8 cellular contexts compared by ENCODE assay signal in the genomic region with DNA sequence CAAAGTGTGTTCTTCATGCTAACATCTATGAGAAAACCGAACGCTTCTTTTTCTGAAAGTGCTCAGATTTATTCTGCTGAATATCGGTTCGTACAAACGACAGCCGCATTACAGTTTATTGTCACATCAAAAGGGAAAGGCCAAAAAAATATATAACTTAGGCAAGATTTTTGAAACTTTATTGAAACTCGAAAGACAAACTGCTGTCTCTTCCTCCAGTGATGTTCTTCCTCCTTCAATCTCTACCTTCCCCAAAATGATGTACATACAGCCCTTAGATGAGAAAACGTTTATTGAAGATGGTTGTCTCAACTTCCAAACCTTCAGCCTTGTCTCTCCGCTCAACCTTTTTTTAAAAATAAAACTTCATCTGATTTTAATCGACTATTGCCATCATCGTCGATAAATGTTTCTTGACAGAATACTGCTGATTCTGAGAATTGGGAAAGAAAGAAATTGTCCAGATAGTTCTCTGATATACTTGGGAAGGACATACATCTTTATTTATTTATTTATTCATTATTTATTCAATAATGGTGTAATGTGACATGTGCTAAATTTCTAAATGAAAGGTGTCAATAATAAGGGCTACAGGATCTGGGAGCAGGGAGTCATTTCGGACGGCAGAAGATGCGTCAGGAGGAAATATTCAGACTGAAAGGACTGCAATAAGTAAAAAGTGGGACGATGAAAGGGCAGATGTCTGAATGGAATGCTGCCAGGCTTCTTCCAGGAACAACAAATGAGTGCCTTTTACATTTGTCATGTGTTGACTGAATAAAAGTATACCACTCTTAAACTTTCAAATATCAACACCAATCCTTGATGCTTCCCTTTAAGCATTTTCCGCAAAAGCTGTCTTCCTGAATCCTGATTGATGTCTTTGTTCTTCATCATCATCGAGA. TPM values are rescaled to one million over a fixed set of nuclear protein-coding genes. Genes with fewer than 3 reads are reported as not detected.
A peak's percentile ranks its signal among the peaks of the same experiment; 100 is the strongest.
DNase-seq lines count a peak whose midpoint lies in the region; FAIRE-seq and TF ChIP-seq lines count a peak whose summit lies in the region.

No MANE protein-coding gene starts in this region.

- H3K36me3 ChIP-seq in A673 (ENCODE audit: insufficient read depth, low read length, poor library complexity, severe bottlenecking) (no peaks in the 10 kb centered on the region), HUES48 (ENCODE audit: control insufficient read depth, insufficient read depth, low read length) (0 out of 2 replicates have a peak, but pooled peaks cover 7% of the 10 kb centered on the region), breast epithelium (no peaks in the 10 kb centered on the region), mucosa of rectum (ENCODE audit: control insufficient read depth in 2 of 2, insufficient read depth in 2 of 2, low read length in 2 of 2) (no peaks in the 10 kb centered on the region)

- POLR2A ChIA-PET in A673 (lab: Charles Lee; ENCODE audit: low non-redundant PET): no interaction called here

- H3K4me1 ChIP-seq in A673 (ENCODE audit: insufficient read depth, low read length, poor library complexity, severe bottlenecking) (no peaks in the 10 kb centered on the region), HUES48 (ENCODE audit: control insufficient read depth, insufficient read depth, low read length) (peaks cover 32% of the 10 kb centered on the region), breast epithelium (peaks cover 0 to 4% of the 10 kb centered on the region in 2 donors), mucosa of rectum (ENCODE audit: control insufficient read depth in 2 of 2, insufficient read depth in 2 of 2, low read length in 2 of 2) (peaks cover 4 to 8% of the 10 kb centered on the region in 2 donors)

- FAIRE-seq in HTR-8/SVneo (lab: Jason Lieb, UNC): no peak

- H3K27me3 ChIP-seq in A673 (replicated peaks; ENCODE audit: insufficient read depth, low read depth, low read length, poor library complexity): no peaks in the 10 kb centered on the region
- H3K27me3 ChIP-seq in HUES48 (ENCODE audit: control insufficient read depth, insufficient read depth, low read length): no peaks in the 10 kb centered on the region
- no peaks in the 10 kb centered on the region for H3K27me3 ChIP-seq in breast epithelium
- H3K27me3 ChIP-seq in mucosa of rectum (ENCODE audit: control insufficient read depth in 2 of 2, insufficient read depth in 2 of 2, low read length in 2 of 2): no peaks in the 10 kb centered on the region

- DNase-seq in A673 (ENCODE audit: low spot score) (no peak), breast epithelium (ENCODE audit: low spot score in 2 of 2) (no peak), NCI-H526 treated with DMSO at 0.1 percent for 48 hours (lab: John Stamatoyannopoulos, UW) (no peak), NCI-H2227 (lab: John Stamatoyannopoulos, UW; ENCODE audit: unreplicated experiment) (no peak), HTR-8/SVneo (ENCODE audit: insufficient read length, low spot score) (no peak), NAMALWA (ENCODE audit: low spot score) (no peak)

- TF ChIP-seq POLR2A in breast epithelium (IDR thresholded peaks at IDR 0.05): no peak

- TF ChIP-seq CTCF in A673 (conservative IDR thresholded peaks at IDR 0.05; ENCODE audit: low read depth, low read length): no peak
- TF ChIP-seq CTCF in breast epithelium (IDR thresholded peaks at IDR 0.05): no peak

- H3K27ac ChIP-seq in A673 (ENCODE audit: low read depth, low read length, poor library complexity, severe bottlenecking): no peak overlapping the region
- H3K27ac ChIP-seq in HUES48 (ENCODE audit: low read depth, low read length): peak overlapping the region; percentile 54
- peak overlapping the region; percentile 79 to 85 for H3K27ac ChIP-seq in breast epithelium
- peak overlapping the region; percentile 52 to 74 for H3K27ac ChIP-seq in mucosa of rectum (ENCODE audit: low read depth in 2 of 2, low read length in 2 of 2)

- CTCF ChIA-PET in A673 (lab: Charles Lee): no interaction called here

- H3K9me3 ChIP-seq in A673 (ENCODE audit: low read depth, low read length, poor library complexity, severe bottlenecking) (no peaks in the 10 kb centered on the region), HUES48 (ENCODE audit: control insufficient read depth, insufficient read depth, low read length) (no peaks in the 10 kb centered on the region), breast epithelium (no peaks in the 10 kb centered on the region), mucosa of rectum (ENCODE audit: control insufficient read depth in 2 of 2, low read length in 2 of 2) (no peaks in the 10 kb centered on the region)

- intact Hi-C loops in A673 (cut with micrococcal nuclease; ENCODE audit: unreplicated experiment): no loop called here
- intact Hi-C loops in breast epithelium (cut with DNase I; ENCODE audit: low total_unique reads): no loop called here

- BruUV-seq in A673 (replicated peaks; lab: Mats Ljungman, UMichigan): TSS peak; percentile 80

- H3K9ac ChIP-seq in HUES48 (ENCODE audit: low read depth, low read length) (peak overlapping the region; percentile 48; the same call in 1 of the 2 replicates), mucosa of rectum (ENCODE audit: low read depth in 1 of 2, low read length in 2 of 2) (peak overlapping the region; percentile 61 to 69)

- H3K4me3 ChIP-seq in A673 (ENCODE audit: low read depth, low read length, poor library complexity, severe bottlenecking) (peak overlapping the region; percentile 75), HUES48 (ENCODE audit: low read depth, low read length) (peak overlapping the region; percentile 81), breast epithelium (peak overlapping the region; percentile 80 to 95 (median 82)), mucosa of rectum (ENCODE audit: low read length in 2 of 2) (peak overlapping the region; percentile 69 to 89)

RNA-seq across cellular contexts. Expression of a gene that starts 0.8 kb away (rescaled TPM):
- total RNA-seq in A673 (2021): 16.5 and 18.6 TPM in 2 replicates
- total RNA-seq in breast epithelium: 10 to 100 TPM; 13.1 to 38.6 (median 18.7) TPM
